In genomic region chr7:96596120-96596826, GRCh38 we compare ENCODE assay signal across 9 cellular contexts.
DNase-seq lines count a peak whose midpoint lies in the region; TF ChIP-seq lines count a peak whose summit lies in the region.
"Had no signal": no experiment of that assay in that cellular context is flagged by ENCODE, and none has a peak within 500 bp of the region (broad histone marks: within the 10 kb centered on the region; RNA-seq: fewer than 3 reads in every experiment).

No MANE protein-coding gene starts in this region.

- TF ChIP-seq EP300 in transverse colon (IDR thresholded peaks at IDR 0.05; ENCODE audit: low read depth) (no peak), stomach (IDR thresholded peaks at IDR 0.05) (no peak)

- H3K9me3 ChIP-seq in spleen (no peaks in the 10 kb centered on the region), transverse colon (no peaks in the 10 kb centered on the region), stomach (no peaks in the 10 kb centered on the region)

- no peak overlapping the region for H3K27ac ChIP-seq in spleen
- H3K27ac ChIP-seq in transverse colon, result no peak overlapping the region
- no peak overlapping the region for H3K27ac ChIP-seq in stomach
- H3K27ac ChIP-seq: epithelial cell of prostate had no signal

- WGBS in spleen, 5 donors, result 58 to 68% (median 61%) methylated on average over 6 of the region's 6 CpGs
- 18 to 31% methylated on average over 5 to 6 of the region's 6 CpGs for WGBS in transverse colon (ENCODE audit: low coverage in 1 of 2), 2 donors
- 20 to 37% (median 27%) methylated on average over 6 of the region's 6 CpGs for WGBS in stomach, 5 donors

- H3K27me3 ChIP-seq in spleen (replicated peaks in 1 of 7) (peaks cover 0 to 9% (median 0%) of the 10 kb centered on the region in 7 donors), transverse colon (no peaks in the 10 kb centered on the region), stomach (no peaks in the 10 kb centered on the region)

- H3K36me3 ChIP-seq in spleen, result no peaks in the 10 kb centered on the region
- H3K36me3 ChIP-seq in transverse colon, result no peaks in the 10 kb centered on the region
- H3K36me3 ChIP-seq in stomach, result no peaks in the 10 kb centered on the region

- H3K4me3 ChIP-seq in spleen, result no peak overlapping the region
- no peak overlapping the region for H3K4me3 ChIP-seq in transverse colon
- no peak overlapping the region for H3K4me3 ChIP-seq in stomach

- peak; percentile 87 for DNase-seq in DMS79 treated with DMSO at 0.1 percent for 48 hours (lab: John Stamatoyannopoulos, UW)
- peak; percentile 43 for DNase-seq in NCI-H128 (lab: John Stamatoyannopoulos, UW; ENCODE audit: unreplicated experiment)
- DNase-seq in RPMI7951 (ENCODE audit: low read depth), result peak; percentile 3
- DNase-seq in left kidney (ENCODE audit: low read depth, low spot score), result peak; percentile 76
- no peak for DNase-seq in spleen
- no peak for DNase-seq in activated naive CD4-positive, alpha-beta T cell treated with anti-CD3 and anti-CD28 coated beads, Interleukin-2, amount 50 U/mL, for 16 hours
- no peak for DNase-seq in transverse colon
- no peak for DNase-seq in stomach

- in situ Hi-C loops in transverse colon (cut with MboI; ENCODE audit: low pct_ligation_motif_present in 1 of 4, low pct_unique_long_range_greater_than_20kb in 1 of 4, low sequenced_read_pairs in 3 of 4), result no loop called here

- intact Hi-C loops in spleen (cut with DNase I; ENCODE audit: low total_unique reads), result no loop called here
- intact Hi-C loops in transverse colon (cut with DNase I; ENCODE audit: low total_unique reads), result no loop called here
- intact Hi-C loops in stomach (cut with DNase I; ENCODE audit: low total_unique reads), result no loop called here

- TF ChIP-seq CTCF in spleen (IDR thresholded peaks at IDR 0.05 in 8 of 11, conservative IDR thresholded peaks at IDR 0.05 in 3 of 11), result no peak
- no peak for TF ChIP-seq CTCF in transverse colon (IDR thresholded peaks at IDR 0.05)
- TF ChIP-seq CTCF in stomach (IDR thresholded peaks at IDR 0.05), result no peak

- H3K4me1 ChIP-seq in spleen (peaks cover 0 to 11% (median 0%) of the 10 kb centered on the region in 6 donors), transverse colon (no peaks in the 10 kb centered on the region), stomach (peaks cover 0 to 14% (median 4%) of the 10 kb centered on the region in 4 donors)

- TF ChIP-seq POLR2A in spleen (IDR thresholded peaks at IDR 0.05) (no peak), transverse colon (IDR thresholded peaks at IDR 0.05) (no peak), stomach (IDR thresholded peaks at IDR 0.05) (no peak)

Comparison
In these comparisons a context has a peak if more than half of its experiments do, and no peak if none do; other contexts are left out.
1. DNase-seq: peak in DMS79 treated with DMSO at 0.1 percent for 48 hours (single experiment), NCI-H128 (single experiment), RPMI7951 (single experiment) and left kidney (single experiment); none in spleen (single experiment), activated naive CD4-positive, alpha-beta T cell treated with anti-CD3 and anti-CD28 coated beads, Interleukin-2, amount 50 U/mL, for 16 hours (single experiment), transverse colon (single experiment) and stomach (single experiment).